ENCODE assay signal across 24 cellular contexts in the genomic region with DNA sequence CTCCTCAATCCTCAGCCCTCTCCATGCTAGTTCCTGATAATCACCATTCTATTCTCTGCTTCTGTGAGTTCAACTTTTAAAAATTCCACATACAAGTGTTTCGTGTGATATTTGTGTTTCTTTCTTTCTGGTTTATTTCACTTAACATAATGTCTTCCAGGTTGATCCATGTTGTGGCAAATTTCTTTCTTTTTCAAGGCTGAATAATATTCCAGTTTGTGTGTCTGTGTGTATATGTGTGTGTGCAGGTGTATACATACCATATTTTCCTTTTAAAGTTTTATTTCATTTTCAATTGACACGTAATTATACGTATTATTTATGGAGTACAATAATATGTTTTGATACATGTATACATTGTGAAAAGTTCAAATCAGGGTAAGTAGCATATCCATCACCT.
"Had no signal": no experiment of that assay in that cellular context is flagged by ENCODE, and none has a peak within 500 bp of the region (broad histone marks: within the 10 kb centered on the region; RNA-seq: fewer than 3 reads in every experiment).

No MANE protein-coding gene starts in this region.

- H3K4me1 ChIP-seq: esophagus muscularis mucosa, foreskin keratinocyte, gastroesophageal sphincter, heart left ventricle, left lung had no signal

- DNase-seq: dermis blood vessel endothelial cell; dorsolateral prefrontal cortex; effector CD4-positive, alpha-beta T cell; effector memory CD4-positive, alpha-beta T cell; foreskin keratinocyte; heart left ventricle; hypothalamus; immature natural killer cell; left cardiac atrium; left lung; left ventricle myocardium superior; lower lobe of right lung; mesenchymal stem cell; mucosa of descending colon; naive B cell; naive thymus-derived CD8-positive, alpha-beta T cell had no signal

- H2AFZ ChIP-seq: hepatocyte had no signal

- FAIRE-seq: endothelial cell of umbilical vein, frontal cortex, islet of Langerhans, keratinocyte had no signal

- H3K9me3 ChIP-seq: esophagus muscularis mucosa, gastroesophageal sphincter, heart left ventricle, left lung, lower lobe of right lung, mucosa of descending colon had no signal

- H3K4me3 ChIP-seq: coronary artery, dorsolateral prefrontal cortex, esophagus muscularis mucosa, gastroesophageal sphincter, heart left ventricle, hepatocyte, left lung, lower lobe of right lung, mucosa of descending colon had no signal

- H3K36me3 ChIP-seq: esophagus muscularis mucosa, gastroesophageal sphincter, heart left ventricle, left lung, lower lobe of right lung had no signal

- ATAC-seq: foreskin keratinocyte; gastroesophageal sphincter; heart left ventricle; left cardiac atrium; left lung; left ventricle myocardium superior; lower lobe of right lung; mucosa of descending colon; naive thymus-derived CD8-positive, alpha-beta T cell had no signal

- H3K4me2 ChIP-seq: hepatocyte had no signal

- H3K79me2 ChIP-seq: hepatocyte had no signal

- H3K27ac ChIP-seq: coronary artery, dorsolateral prefrontal cortex, esophagus muscularis mucosa, foreskin keratinocyte, gastroesophageal sphincter, heart left ventricle, hepatocyte, left lung, lower lobe of right lung had no signal

- H3K27me3 ChIP-seq: esophagus muscularis mucosa, gastroesophageal sphincter, heart left ventricle, hepatocyte, left lung had no signal
